Comparison of ENCODE assay signal across 13 cellular contexts in genomic region chr11:69215784-69216415, GRCh38.
DNase-seq lines count a peak whose midpoint lies in the region; ATAC-seq and TF ChIP-seq lines count a peak whose summit lies in the region.
"Had no signal": no experiment of that assay in that cellular context is flagged by ENCODE, and none has a peak within 500 bp of the region (broad histone marks: within the 10 kb centered on the region; RNA-seq: fewer than 3 reads in every experiment).

No MANE protein-coding gene starts in this region.

- no peak overlapping the region for H2BK15ac ChIP-seq in mesenchymal stem cell (ENCODE audit: low read depth, poor library complexity, severe bottlenecking)
- no peak overlapping the region for H2BK15ac ChIP-seq in neuronal stem cell (ENCODE audit: low read length)

- WGBS in mesenchymal stem cell = 66% methylated on average over 6 of the region's 6 CpGs
- WGBS in neuronal stem cell (ENCODE audit: extremely low coverage in 2 of 2, insufficient read length in 2 of 2, insufficient replicate concordance in 1 of 2), 2 donors = no CpG with 5 or more reads among the region's 6 CpGs

- H3K4me2 ChIP-seq in mesenchymal stem cell (ENCODE audit: low read length, poor library complexity, severe bottlenecking) (no peak overlapping the region), MM.1S (ENCODE audit: low read depth, low read length) (no peak overlapping the region), neuronal stem cell (ENCODE audit: insufficient read depth, low read length, poor library complexity, severe bottlenecking) (no peak overlapping the region)

- H3K79me1 ChIP-seq in mesenchymal stem cell (replicated peaks; ENCODE audit: low read length, poor library complexity, severe bottlenecking) (no peaks in the 10 kb centered on the region), neuronal stem cell (ENCODE audit: low read depth, low read length) (no peaks in the 10 kb centered on the region)

- no peaks in the 10 kb centered on the region for H3F3A ChIP-seq in MM.1S (ENCODE audit: insufficient read depth, low read length)

- H2BK120ac ChIP-seq in mesenchymal stem cell (ENCODE audit: low read depth, low read length) (no peak overlapping the region), neuronal stem cell (ENCODE audit: low read depth, low read length) (no peak overlapping the region)

- no peak overlapping the region for H3K14ac ChIP-seq in mesenchymal stem cell (ENCODE audit: low read length in 2 of 2)
- H3K14ac ChIP-seq in neuronal stem cell (ENCODE audit: low read length) = no peak overlapping the region

- H3K4me3 ChIP-seq in choroid plexus epithelial cell (ENCODE audit: low read depth, low read length) (no peak overlapping the region), mesenchymal stem cell (ENCODE audit: insufficient read depth in 1 of 2, low read depth in 1 of 2, low read length in 2 of 2) (no peak overlapping the region), MM.1S (ENCODE audit: low read length) (no peak overlapping the region), neuronal stem cell (ENCODE audit: low read length in 2 of 2) (peak overlapping the region in 1 of 2 donors; percentile 28)
- H3K4me3 ChIP-seq: colonic mucosa, heart left ventricle, transverse colon had no signal

- H3K9me3 ChIP-seq in mesenchymal stem cell (ENCODE audit: control insufficient read depth, low read length) (no peaks in the 10 kb centered on the region), MM.1S (replicated peaks; ENCODE audit: insufficient read depth, low read length) (no peaks in the 10 kb centered on the region), neuronal stem cell (replicated peaks in 1 of 2; ENCODE audit: control insufficient read depth in 2 of 2, insufficient read depth in 1 of 2, low read depth in 1 of 2, low read length in 2 of 2) (no peaks in the 10 kb centered on the region)
- H3K9me3 ChIP-seq: colonic mucosa, heart left ventricle, transverse colon had no signal

- H3K79me2 ChIP-seq in MM.1S (ENCODE audit: low read length) = no peaks in the 10 kb centered on the region

- H3K23ac ChIP-seq in mesenchymal stem cell (ENCODE audit: low read length in 2 of 2) = no peak overlapping the region
- H3K23ac ChIP-seq in neuronal stem cell (ENCODE audit: low read depth, low read length, poor library complexity) = no peak overlapping the region

- H3K18ac ChIP-seq in mesenchymal stem cell (ENCODE audit: low read depth in 1 of 2, low read length in 2 of 2) (no peak overlapping the region), neuronal stem cell (ENCODE audit: low read length) (no peak overlapping the region)

- peaks cover 68 to 74% of the 10 kb centered on the region in 2 experiments for H3K27me3 ChIP-seq in mesenchymal stem cell (ENCODE audit: control insufficient read depth in 1 of 2, insufficient read depth in 1 of 2, low read length in 2 of 2)
- H3K27me3 ChIP-seq in MM.1S (replicated peaks; ENCODE audit: insufficient read depth, low read length) = peaks cover 60% of the 10 kb centered on the region
- H3K27me3 ChIP-seq in neuronal stem cell (ENCODE audit: control insufficient read depth in 3 of 3, insufficient read depth in 3 of 3, low read depth in 1 of 3, low read length in 3 of 3) = peaks cover 0 to 8% (median 0%) of the 10 kb centered on the region in 3 experiments
- H3K27me3 ChIP-seq: colonic mucosa, transverse colon had no signal

- H3K9me2 ChIP-seq in MM.1S (replicated peaks; ENCODE audit: insufficient read depth, low read length) = no peaks in the 10 kb centered on the region

- H3K9ac ChIP-seq in mesenchymal stem cell (ENCODE audit: low read length) (no peak overlapping the region), MM.1S (ENCODE audit: low read length) (no peak overlapping the region), neuronal stem cell (ENCODE audit: low read depth, low read length, poor library complexity) (no peak overlapping the region)

- H4K91ac ChIP-seq in mesenchymal stem cell (ENCODE audit: low read length) (no peak overlapping the region), neuronal stem cell (ENCODE audit: low read depth, low read length, poor library complexity) (no peak overlapping the region)

- TF ChIP-seq CTCF in choroid plexus epithelial cell (conservative IDR thresholded peaks at IDR 0.05; ENCODE audit: low read depth, low read length) (no peak), MM.1S (IDR thresholded peaks at IDR 0.05; ENCODE audit: low read length) (no peak)

- no peak for ATAC-seq in HG02840 (IDR thresholded peaks at IDR 0.05; ENCODE audit: low FRiP score, unreplicated experiment)
- ATAC-seq: heart left ventricle had no signal

- no peaks in the 10 kb centered on the region for H3K4me1 ChIP-seq in mesenchymal stem cell (ENCODE audit: control insufficient read depth, insufficient read depth, low read depth, low read length)
- H3K4me1 ChIP-seq in MM.1S (ENCODE audit: low read length) = no peaks in the 10 kb centered on the region
- H3K4me1 ChIP-seq in neuronal stem cell (ENCODE audit: control insufficient read depth in 2 of 2, insufficient read depth in 1 of 2, low read depth in 1 of 2, low read length in 2 of 2) = peaks cover 0 to 2% of the 10 kb centered on the region in 2 donors
- H3K4me1 ChIP-seq: colonic mucosa, transverse colon had no signal

- DNase-seq in AG08395 (ENCODE audit: low spot score) = peak; percentile 66
- DNase-seq in HT1080 (ENCODE audit: low read depth) = peak; percentile 20
- DNase-seq in choroid plexus epithelial cell (ENCODE audit: low read depth) = peak; percentile 9
- DNase-seq in mesenchymal stem cell = peak; percentile 62
- DNase-seq in MM.1S = no peak
- DNase-seq in NCI-H2081 (lab: John Stamatoyannopoulos, UW) = no peak
- no peak for DNase-seq in neuronal stem cell (ENCODE audit: low spot score)
- DNase-seq: activated naive CD4-positive, alpha-beta T cell treated with anti-CD3 and anti-CD28 coated beads for 36 hours; colonic mucosa; NCI-H1436 treated with DMSO at 0.1 percent for 48 hours; transverse colon had no signal

- H3K4ac ChIP-seq in mesenchymal stem cell (ENCODE audit: low read depth in 1 of 2, low read length in 2 of 2) = no peak overlapping the region
- no peak overlapping the region for H3K4ac ChIP-seq in neuronal stem cell (ENCODE audit: low read length)

- H2AFZ ChIP-seq in mesenchymal stem cell (ENCODE audit: low read depth, low read length) = no peak overlapping the region
- H2AFZ ChIP-seq in MM.1S (ENCODE audit: low read length) = no peak overlapping the region
- no peak overlapping the region for H2AFZ ChIP-seq in neuronal stem cell (ENCODE audit: low read length)

- H2AK5ac ChIP-seq in mesenchymal stem cell (ENCODE audit: low read length, severe bottlenecking) = no peak overlapping the region
- no peak overlapping the region for H2AK5ac ChIP-seq in neuronal stem cell (ENCODE audit: low read depth, low read length)

- no peaks in the 10 kb centered on the region for H3K36me3 ChIP-seq in mesenchymal stem cell (ENCODE audit: control insufficient read depth in 1 of 2, insufficient read depth in 2 of 2, low read depth in 1 of 2, low read length in 2 of 2)
- no peaks in the 10 kb centered on the region for H3K36me3 ChIP-seq in MM.1S (replicated peaks; ENCODE audit: insufficient read depth, low read length)
- H3K36me3 ChIP-seq in neuronal stem cell (replicated peaks in 1 of 2; ENCODE audit: control insufficient read depth in 2 of 2, insufficient read depth in 2 of 2, low read length in 2 of 2) = no peaks in the 10 kb centered on the region
- H3K36me3 ChIP-seq: colonic mucosa, heart left ventricle, transverse colon had no signal

- H2BK12ac ChIP-seq in mesenchymal stem cell (ENCODE audit: low read length in 2 of 2) = peak overlapping the region in 1 of 2 experiments; percentile 52
- H2BK12ac ChIP-seq in neuronal stem cell (ENCODE audit: low read length) = no peak overlapping the region

- H4K20me1 ChIP-seq in MM.1S (ENCODE audit: insufficient read depth, low read length) = no peaks in the 10 kb centered on the region

- H4K8ac ChIP-seq in mesenchymal stem cell (ENCODE audit: low read length) (no peak overlapping the region), neuronal stem cell (ENCODE audit: low read depth, low read length) (no peak overlapping the region)

- H2BK5ac ChIP-seq in mesenchymal stem cell (ENCODE audit: low read depth, low read length, poor library complexity, severe bottlenecking) = no peak overlapping the region
- no peak overlapping the region for H2BK5ac ChIP-seq in neuronal stem cell (ENCODE audit: low read length)

- H3K27ac ChIP-seq in mesenchymal stem cell (ENCODE audit: low read length, poor library complexity, severe bottlenecking) (no peak overlapping the region), MM.1S (ENCODE audit: low read length) (no peak overlapping the region), neuronal stem cell (replicated peaks; ENCODE audit: low read length) (no peak overlapping the region)
- H3K27ac ChIP-seq: colonic mucosa, heart left ventricle, transverse colon had no signal

Comparison
In these comparisons a context has a peak if more than half of its experiments do, and no peak if none do; other contexts are left out.
1. DNase-seq: peak in AG08395 (single experiment), HT1080 (single experiment), choroid plexus epithelial cell (single experiment) and mesenchymal stem cell (single experiment); none in MM.1S (single experiment), NCI-H2081 (0 of 2) and neuronal stem cell (single experiment).